1 cellular context compared by ENCODE assay signal in the genomic region with DNA sequence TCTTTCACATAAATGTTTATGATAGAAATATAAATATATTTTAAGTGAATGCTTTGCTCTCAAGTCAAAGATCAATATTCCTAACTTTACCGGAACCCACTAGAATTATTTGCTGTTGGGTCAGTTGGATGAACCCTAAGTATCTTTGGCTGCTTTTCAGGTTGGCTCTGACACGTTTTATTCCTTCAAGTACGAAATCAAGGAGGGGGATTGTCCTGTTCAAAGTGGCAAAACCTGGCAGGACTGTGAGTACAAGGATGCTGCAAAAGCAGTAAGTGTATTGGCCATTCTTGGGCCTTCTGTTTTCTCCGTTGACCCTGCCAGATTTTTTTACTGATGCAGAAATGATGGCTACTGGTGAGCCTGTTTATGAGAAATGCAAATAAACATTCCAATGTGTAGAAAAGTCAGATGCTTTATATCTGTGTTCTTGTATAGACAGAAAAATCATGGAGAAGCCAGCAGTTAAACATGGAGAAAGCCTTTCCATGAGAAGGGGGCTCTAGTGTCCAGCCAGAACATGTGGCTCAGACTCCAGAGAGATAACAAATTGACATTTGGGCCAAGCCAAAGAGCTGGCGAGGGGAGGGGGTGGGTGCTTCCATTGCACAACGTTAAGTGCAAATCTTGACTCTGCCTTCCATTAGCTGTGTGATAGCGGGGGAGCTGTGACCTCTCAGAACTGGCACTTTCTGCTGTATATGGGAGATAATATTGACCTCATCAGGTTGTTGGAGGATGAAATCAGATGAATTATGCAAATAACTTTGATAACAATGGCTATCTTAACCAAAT.
A peak's percentile ranks its signal among the peaks of the same experiment; 100 is the strongest.
TF ChIP-seq lines count a peak whose summit lies in the region.

No MANE protein-coding gene starts in this region.

TF ChIP-seq in K562, 482 proteins besides CTCF, POLR2A, EP300 and RAD21 (continued from another document):
- TF ChIP-seq, protein P1, sequence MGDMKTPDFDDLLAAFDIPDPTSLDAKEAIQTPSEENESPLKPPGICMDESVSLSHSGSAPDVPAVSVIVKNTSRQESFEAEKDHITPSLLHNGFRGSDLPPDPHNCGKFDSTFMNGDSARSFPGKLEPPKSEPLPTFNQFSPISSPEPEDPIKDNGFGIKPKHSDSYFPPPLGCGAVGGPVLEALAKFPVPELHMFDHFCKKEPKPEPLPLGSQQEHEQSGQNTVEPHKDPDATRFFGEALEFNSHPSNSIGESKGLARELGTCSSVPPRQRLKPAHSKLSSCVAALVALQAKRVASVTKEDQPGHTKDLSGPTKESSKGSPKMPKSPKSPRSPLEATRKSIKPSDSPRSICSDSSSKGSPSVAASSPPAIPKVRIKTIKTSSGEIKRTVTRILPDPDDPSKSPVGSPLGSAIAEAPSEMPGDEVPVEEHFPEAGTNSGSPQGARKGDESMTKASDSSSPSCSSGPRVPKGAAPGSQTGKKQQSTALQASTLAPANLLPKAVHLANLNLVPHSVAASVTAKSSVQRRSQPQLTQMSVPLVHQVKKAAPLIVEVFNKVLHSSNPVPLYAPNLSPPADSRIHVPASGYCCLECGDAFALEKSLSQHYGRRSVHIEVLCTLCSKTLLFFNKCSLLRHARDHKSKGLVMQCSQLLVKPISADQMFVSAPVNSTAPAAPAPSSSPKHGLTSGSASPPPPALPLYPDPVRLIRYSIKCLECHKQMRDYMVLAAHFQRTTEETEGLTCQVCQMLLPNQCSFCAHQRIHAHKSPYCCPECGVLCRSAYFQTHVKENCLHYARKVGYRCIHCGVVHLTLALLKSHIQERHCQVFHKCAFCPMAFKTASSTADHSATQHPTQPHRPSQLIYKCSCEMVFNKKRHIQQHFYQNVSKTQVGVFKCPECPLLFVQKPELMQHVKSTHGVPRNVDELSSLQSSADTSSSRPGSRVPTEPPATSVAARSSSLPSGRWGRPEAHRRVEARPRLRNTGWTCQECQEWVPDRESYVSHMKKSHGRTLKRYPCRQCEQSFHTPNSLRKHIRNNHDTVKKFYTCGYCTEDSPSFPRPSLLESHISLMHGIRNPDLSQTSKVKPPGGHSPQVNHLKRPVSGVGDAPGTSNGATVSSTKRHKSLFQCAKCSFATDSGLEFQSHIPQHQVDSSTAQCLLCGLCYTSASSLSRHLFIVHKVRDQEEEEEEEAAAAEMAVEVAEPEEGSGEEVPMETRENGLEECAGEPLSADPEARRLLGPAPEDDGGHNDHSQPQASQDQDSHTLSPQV (IDR thresholded peaks at IDR 0.05) = no peak
- TF ChIP-seq SRSF9 (IDR thresholded peaks at IDR 0.05; ENCODE audit: borderline replicate concordance, low read depth, low read length) = no peak
- TF ChIP-seq DIDO1 (tag; IDR thresholded peaks at IDR 0.05; ENCODE audit: low read depth) = no peak
- TF ChIP-seq NCOR1 (IDR thresholded peaks at IDR 0.05) = peak; percentile 43
- TF ChIP-seq POLR2AphosphoS2 (IDR thresholded peaks at IDR 0.05; ENCODE audit: low read length) = no peak
- TF ChIP-seq, protein P2, sequence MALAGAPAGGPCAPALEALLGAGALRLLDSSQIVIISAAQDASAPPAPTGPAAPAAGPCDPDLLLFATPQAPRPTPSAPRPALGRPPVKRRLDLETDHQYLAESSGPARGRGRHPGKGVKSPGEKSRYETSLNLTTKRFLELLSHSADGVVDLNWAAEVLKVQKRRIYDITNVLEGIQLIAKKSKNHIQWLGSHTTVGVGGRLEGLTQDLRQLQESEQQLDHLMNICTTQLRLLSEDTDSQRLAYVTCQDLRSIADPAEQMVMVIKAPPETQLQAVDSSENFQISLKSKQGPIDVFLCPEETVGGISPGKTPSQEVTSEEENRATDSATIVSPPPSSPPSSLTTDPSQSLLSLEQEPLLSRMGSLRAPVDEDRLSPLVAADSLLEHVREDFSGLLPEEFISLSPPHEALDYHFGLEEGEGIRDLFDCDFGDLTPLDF (CRISPR knock-in tag; IDR thresholded peaks at IDR 0.05) = no peak
- TF ChIP-seq CREM (IDR thresholded peaks at IDR 0.05; ENCODE audit: low read depth) = peak; percentile 11; the same call in 1 of the 2 replicates
- no peak for TF ChIP-seq FOSL1 (tag; conservative IDR thresholded peaks at IDR 0.05)
- peak; percentile 46 for TF ChIP-seq TCF3 (CRISPR knock-in tag; IDR thresholded peaks at IDR 0.05)
- no peak for TF ChIP-seq SRSF1 (IDR thresholded peaks at IDR 0.05; ENCODE audit: low read depth, low read length)
- TF ChIP-seq EZH2 (IDR thresholded peaks at IDR 0.05; ENCODE audit: borderline replicate concordance, low read depth, low read length) = no peak
- TF ChIP-seq, protein P3, sequence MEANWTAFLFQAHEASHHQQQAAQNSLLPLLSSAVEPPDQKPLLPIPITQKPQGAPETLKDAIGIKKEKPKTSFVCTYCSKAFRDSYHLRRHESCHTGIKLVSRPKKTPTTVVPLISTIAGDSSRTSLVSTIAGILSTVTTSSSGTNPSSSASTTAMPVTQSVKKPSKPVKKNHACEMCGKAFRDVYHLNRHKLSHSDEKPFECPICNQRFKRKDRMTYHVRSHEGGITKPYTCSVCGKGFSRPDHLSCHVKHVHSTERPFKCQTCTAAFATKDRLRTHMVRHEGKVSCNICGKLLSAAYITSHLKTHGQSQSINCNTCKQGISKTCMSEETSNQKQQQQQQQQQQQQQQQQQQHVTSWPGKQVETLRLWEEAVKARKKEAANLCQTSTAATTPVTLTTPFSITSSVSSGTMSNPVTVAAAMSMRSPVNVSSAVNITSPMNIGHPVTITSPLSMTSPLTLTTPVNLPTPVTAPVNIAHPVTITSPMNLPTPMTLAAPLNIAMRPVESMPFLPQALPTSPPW (CRISPR knock-in tag; IDR thresholded peaks at IDR 0.05) = peak; percentile 40
- TF ChIP-seq PHF21A (IDR thresholded peaks at IDR 0.05; ENCODE audit: borderline replicate concordance, low read depth) = no peak
- peak; percentile 89 for TF ChIP-seq CEBPB (tag; IDR thresholded peaks at IDR 0.05)
- TF ChIP-seq MEF2D (tag; conservative IDR thresholded peaks at IDR 0.05; ENCODE audit: low read depth) = no peak
- TF ChIP-seq CREBBP (IDR thresholded peaks at IDR 0.05; ENCODE audit: low read depth, low read length) = no peak
- TF ChIP-seq CBFA2T2 (conservative IDR thresholded peaks at IDR 0.05) = peak; percentile 67
- no peak for TF ChIP-seq MECOM (CRISPR knock-in tag; IDR thresholded peaks at IDR 0.05)
- TF ChIP-seq TEAD4 (IDR thresholded peaks at IDR 0.05; ENCODE audit: low read length) = peak; percentile 33; the same call in 1 of the 2 replicates
- TF ChIP-seq TEAD4 (CRISPR knock-in tag; IDR thresholded peaks at IDR 0.05; ENCODE audit: borderline replicate concordance) = no peak
- no peak for TF ChIP-seq E2F3 (CRISPR knock-in tag; IDR thresholded peaks at IDR 0.05)
- no peak for TF ChIP-seq TFAM (CRISPR knock-in tag; conservative IDR thresholded peaks at IDR 0.05)
- TF ChIP-seq GABPB2 (CRISPR knock-in tag; conservative IDR thresholded peaks at IDR 0.05) = no peak
- TF ChIP-seq, protein P4, sequence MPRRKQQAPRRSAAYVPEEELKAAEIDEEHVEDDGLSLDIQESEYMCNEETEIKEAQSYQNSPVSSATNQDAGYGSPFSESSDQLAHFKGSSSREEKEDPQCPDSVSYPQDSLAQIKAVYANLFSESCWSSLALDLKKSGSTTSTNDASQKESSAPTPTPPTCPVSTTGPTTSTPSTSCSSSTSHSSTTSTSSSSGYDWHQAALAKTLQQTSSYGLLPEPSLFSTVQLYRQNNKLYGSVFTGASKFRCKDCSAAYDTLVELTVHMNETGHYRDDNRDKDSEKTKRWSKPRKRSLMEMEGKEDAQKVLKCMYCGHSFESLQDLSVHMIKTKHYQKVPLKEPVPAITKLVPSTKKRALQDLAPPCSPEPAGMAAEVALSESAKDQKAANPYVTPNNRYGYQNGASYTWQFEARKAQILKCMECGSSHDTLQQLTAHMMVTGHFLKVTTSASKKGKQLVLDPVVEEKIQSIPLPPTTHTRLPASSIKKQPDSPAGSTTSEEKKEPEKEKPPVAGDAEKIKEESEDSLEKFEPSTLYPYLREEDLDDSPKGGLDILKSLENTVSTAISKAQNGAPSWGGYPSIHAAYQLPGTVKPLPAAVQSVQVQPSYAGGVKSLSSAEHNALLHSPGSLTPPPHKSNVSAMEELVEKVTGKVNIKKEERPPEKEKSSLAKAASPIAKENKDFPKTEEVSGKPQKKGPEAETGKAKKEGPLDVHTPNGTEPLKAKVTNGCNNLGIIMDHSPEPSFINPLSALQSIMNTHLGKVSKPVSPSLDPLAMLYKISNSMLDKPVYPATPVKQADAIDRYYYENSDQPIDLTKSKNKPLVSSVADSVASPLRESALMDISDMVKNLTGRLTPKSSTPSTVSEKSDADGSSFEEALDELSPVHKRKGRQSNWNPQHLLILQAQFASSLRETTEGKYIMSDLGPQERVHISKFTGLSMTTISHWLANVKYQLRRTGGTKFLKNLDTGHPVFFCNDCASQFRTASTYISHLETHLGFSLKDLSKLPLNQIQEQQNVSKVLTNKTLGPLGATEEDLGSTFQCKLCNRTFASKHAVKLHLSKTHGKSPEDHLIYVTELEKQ (CRISPR knock-in tag; IDR thresholded peaks at IDR 0.05) = no peak
